In the genomic region with DNA sequence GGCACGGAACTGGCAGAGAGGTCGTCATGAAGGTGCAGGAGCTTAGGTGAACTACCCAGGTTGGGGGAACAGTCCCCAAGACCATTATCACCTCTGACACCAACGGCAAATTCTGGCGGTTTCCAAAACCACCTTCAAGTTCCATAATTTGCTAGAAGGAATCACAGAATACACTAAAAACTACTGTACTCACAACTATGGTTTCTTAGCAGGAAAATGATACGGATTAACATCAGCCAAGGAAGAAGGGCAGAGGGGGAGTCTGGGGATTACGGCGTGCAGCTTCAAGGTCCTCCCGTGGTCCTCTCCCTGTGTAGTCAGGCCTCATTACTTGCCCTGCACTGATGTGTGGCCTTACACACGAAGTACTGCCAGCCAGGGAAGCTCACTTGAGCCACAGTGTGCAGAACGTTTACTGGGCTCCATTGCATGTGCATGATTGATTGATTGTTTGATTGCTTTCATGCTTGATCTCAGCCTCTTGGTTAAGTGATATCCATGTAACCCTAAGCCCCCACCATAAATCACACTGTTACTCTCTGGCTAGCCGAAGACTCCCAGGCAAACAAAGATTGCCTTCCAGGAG, we compare ENCODE assay signal across 8 cellular contexts. TPM values are rescaled to one million over a fixed set of nuclear protein-coding genes. Genes with fewer than 3 reads are reported as not detected.
DNase-seq lines count a peak whose midpoint lies in the region; ATAC-seq, FAIRE-seq and TF ChIP-seq lines count a peak whose summit lies in the region.

No MANE protein-coding gene starts in this region.

- H3K4me1 Mint-ChIP-seq in activated T-cell treated with anti-CD3 and anti-CD28 coated beads, Interleukin-2, amount 50 U/mL, for 72 hours (ENCODE audit: low read depth) = peaks cover 42% of the 10 kb centered on the region
- H3K4me1 Mint-ChIP-seq in activated CD8-positive, alpha-beta T cell treated with anti-CD3 and anti-CD28 coated beads, Interleukin-2, amount 10 ng/mL, durations not matched to agents 7 days and 5 days (ENCODE audit: low read depth) = peaks cover 32% of the 10 kb centered on the region

- CTCF ChIA-PET in activated CD8-positive, alpha-beta T cell treated with anti-CD3 and anti-CD28 coated beads, Interleukin-2, amount 10 ng/mL, durations not matched to agents 7 days and 5 days (lab: Charles Lee) = interaction anchor here (0.9 to 2.5 kb wide), 3 partner anchors 13 to 31 kb away, joined by 3 to 13 read pairs (median 4); no protein-coding TSS in a partner anchor

- peak overlapping the region; percentile 84 to 89 for H3K4me3 Mint-ChIP-seq in activated T-cell treated with anti-CD3 and anti-CD28 coated beads, Interleukin-2, amount 50 U/mL, for 72 hours
- peak overlapping the region; percentile 77 for H3K4me3 Mint-ChIP-seq in activated CD8-positive, alpha-beta T cell treated with anti-CD3 and anti-CD28 coated beads, Interleukin-2, amount 10 ng/mL, durations not matched to agents 7 days and 5 days

- FAIRE-seq in kidney (lab: Jason Lieb, UNC) = no peak

- no peak for DNase-seq in activated T-cell treated with anti-CD3 and anti-CD28 coated beads, Interleukin-2, amount 50 U/mL, for 72 hours
- no peak for DNase-seq in activated T-cell treated with anti-CD3 and anti-CD28 coated beads, Interleukin-2, amount 50 U/mL, for 48 hours
- DNase-seq in activated CD8-positive, alpha-beta T cell treated with anti-CD3 and anti-CD28 coated beads, Interleukin-2, amount 10 ng/mL, durations not matched to agents 7 days and 5 days = no peak
- DNase-seq in kidney (no peak), thoracic aorta (ENCODE audit: low spot score) (no peak), NCI-H2196 treated with DMSO at 0.1 percent for 48 hours (lab: John Stamatoyannopoulos, UW; ENCODE audit: unreplicated experiment) (no peak), NCI-H748 treated with DMSO at 0.1 percent for 48 hours (lab: John Stamatoyannopoulos, UW) (no peak)

- no peak for ATAC-seq in activated T-cell treated with anti-CD3 and anti-CD28 coated beads, Interleukin-2, amount 50 U/mL, for 72 hours (replicated peaks in 1 of 2)
- no peak for ATAC-seq in activated CD8-positive, alpha-beta T cell treated with anti-CD3 and anti-CD28 coated beads, Interleukin-2, amount 10 ng/mL, durations not matched to agents 7 days and 5 days
- ATAC-seq in thoracic aorta (ENCODE audit: insufficient number of reproducible peaks, low FRiP score, low read depth) (no peak), GM18909 (IDR thresholded peaks at IDR 0.05; ENCODE audit: poor library complexity, unreplicated experiment) (no peak)

- peak overlapping the region; percentile 71 to 73 for H3K4me3 ChIP-seq in kidney (ENCODE audit: low read length in 2 of 2)
- peak overlapping the region; percentile 83 for H3K4me3 ChIP-seq in thoracic aorta

- H3K36me3 Mint-ChIP-seq in activated T-cell treated with anti-CD3 and anti-CD28 coated beads, Interleukin-2, amount 50 U/mL, for 72 hours (ENCODE audit: insufficient read depth in 2 of 2) = no peaks in the 10 kb centered on the region
- peaks cover 2% of the 10 kb centered on the region for H3K36me3 Mint-ChIP-seq in activated CD8-positive, alpha-beta T cell treated with anti-CD3 and anti-CD28 coated beads, Interleukin-2, amount 10 ng/mL, durations not matched to agents 7 days and 5 days (ENCODE audit: low read depth)

- H3K9me3 ChIP-seq in kidney (ENCODE audit: control insufficient read depth in 1 of 2, low read length in 2 of 2) (no peaks in the 10 kb centered on the region), thoracic aorta (no peaks in the 10 kb centered on the region)

- peak overlapping the region in 1 of 2 donors; percentile 52 for H3K9ac ChIP-seq in kidney (ENCODE audit: low read length in 2 of 2)

- H3K4me1 ChIP-seq in kidney (ENCODE audit: control insufficient read depth in 1 of 2, insufficient read depth in 1 of 2, low read depth in 1 of 2, low read length in 2 of 2) = peaks cover 6 to 9% of the 10 kb centered on the region in 2 donors
- H3K4me1 ChIP-seq in thoracic aorta (ENCODE audit: control insufficient read depth in 1 of 2, low read depth in 2 of 2) = peaks cover 6 to 8% of the 10 kb centered on the region in 2 donors

- H3K36me3 ChIP-seq in kidney (ENCODE audit: control insufficient read depth in 1 of 2, insufficient read depth in 2 of 2, low read length in 2 of 2) = no peaks in the 10 kb centered on the region
- no peaks in the 10 kb centered on the region for H3K36me3 ChIP-seq in thoracic aorta

- H3K9me3 Mint-ChIP-seq in activated T-cell treated with anti-CD3 and anti-CD28 coated beads, Interleukin-2, amount 50 U/mL, for 72 hours = no peaks in the 10 kb centered on the region
- no peaks in the 10 kb centered on the region for H3K9me3 Mint-ChIP-seq in activated CD8-positive, alpha-beta T cell treated with anti-CD3 and anti-CD28 coated beads, Interleukin-2, amount 10 ng/mL, durations not matched to agents 7 days and 5 days (ENCODE audit: insufficient read depth)

- H3K27me3 Mint-ChIP-seq in activated T-cell treated with anti-CD3 and anti-CD28 coated beads, Interleukin-2, amount 50 U/mL, for 72 hours (ENCODE audit: low read depth) = no peaks in the 10 kb centered on the region
- H3K27me3 Mint-ChIP-seq in activated CD8-positive, alpha-beta T cell treated with anti-CD3 and anti-CD28 coated beads, Interleukin-2, amount 10 ng/mL, durations not matched to agents 7 days and 5 days (ENCODE audit: low read depth) = peaks cover 1% of the 10 kb centered on the region

- POLR2A ChIA-PET in activated CD8-positive, alpha-beta T cell treated with anti-CD3 and anti-CD28 coated beads, Interleukin-2, amount 10 ng/mL, durations not matched to agents 7 days and 5 days (lab: Charles Lee) = no interaction called here

- intact Hi-C loops in kidney (cut with DNase I) = no loop called here

- H3K27ac ChIP-seq in kidney (ENCODE audit: low read depth in 2 of 2, low read length in 2 of 2) = no peak overlapping the region
- H3K27ac ChIP-seq in thoracic aorta = no peak overlapping the region

- no peak overlapping the region for H3K27ac Mint-ChIP-seq in activated T-cell treated with anti-CD3 and anti-CD28 coated beads, Interleukin-2, amount 50 U/mL, for 72 hours
- H3K27ac Mint-ChIP-seq in activated CD8-positive, alpha-beta T cell treated with anti-CD3 and anti-CD28 coated beads, Interleukin-2, amount 10 ng/mL, durations not matched to agents 7 days and 5 days = peak overlapping the region; percentile 71

- no peaks in the 10 kb centered on the region for H3K27me3 ChIP-seq in thoracic aorta (replicated peaks; ENCODE audit: insufficient read depth)

- TF ChIP-seq CTCF in kidney (IDR thresholded peaks at IDR 0.05; ENCODE audit: borderline replicate concordance, extremely low read depth, insufficient read depth) (no peak), thoracic aorta (IDR thresholded peaks at IDR 0.05) (no peak)

RNA-seq across cellular contexts. Expression of gene STX2, which starts 0.8 kb away (rescaled TPM):
- total RNA-seq in activated T-cell treated with anti-CD3 and anti-CD28 coated beads, Interleukin-2, amount 50 U/mL, for 72 hours = 10 to 100 TPM; 11.9 to 13.2 TPM
- 10 to 100 TPM; 24.5 to 24.9 TPM for total RNA-seq in activated CD8-positive, alpha-beta T cell treated with anti-CD3 and anti-CD28 coated beads, Interleukin-2, amount 10 ng/mL, durations not matched to agents 7 days and 5 days
- total RNA-seq in kidney = 20.4 TPM
- polyA plus RNA-seq in kidney (ENCODE audit: insufficient read depth, low read depth, low replicate concordance) = 10.1 TPM
- total RNA-seq in thoracic aorta = 10 to 100 TPM; 27.3 to 27.9 TPM

RNA-seq across cellular contexts. Expression of gene RAN, which starts 32.0 kb away (rescaled TPM):
- 1,000 to 10,000 TPM; 1,100 to 1,397 TPM for total RNA-seq in activated T-cell treated with anti-CD3 and anti-CD28 coated beads, Interleukin-2, amount 50 U/mL, for 72 hours
- total RNA-seq in activated CD8-positive, alpha-beta T cell treated with anti-CD3 and anti-CD28 coated beads, Interleukin-2, amount 10 ng/mL, durations not matched to agents 7 days and 5 days = 1,000 to 10,000 TPM; 1,319 to 1,332 TPM
- total RNA-seq in kidney = 369 TPM
- polyA plus RNA-seq in kidney (ENCODE audit: insufficient read depth, low read depth, low replicate concordance) = 422 TPM
- total RNA-seq in thoracic aorta = 100 to 1,000 TPM; 120 to 168 TPM
